ENCODE assay signal across 1 cellular context in genomic region chr2:25286025-25286400, GRCh38.
TF ChIP-seq lines count a peak whose summit lies in the region.

No MANE protein-coding gene starts in this region.

TF ChIP-seq in SK-N-SH, 30 proteins besides CTCF, POLR2A, EP300 and RAD21 (continued from another document):
- no peak for TF ChIP-seq MXI1 (IDR thresholded peaks at IDR 0.05; ENCODE audit: low read depth, low read length)
TF ChIP-seq in SK-N-SH: peak in this region for 0.
